In the genomic region with DNA sequence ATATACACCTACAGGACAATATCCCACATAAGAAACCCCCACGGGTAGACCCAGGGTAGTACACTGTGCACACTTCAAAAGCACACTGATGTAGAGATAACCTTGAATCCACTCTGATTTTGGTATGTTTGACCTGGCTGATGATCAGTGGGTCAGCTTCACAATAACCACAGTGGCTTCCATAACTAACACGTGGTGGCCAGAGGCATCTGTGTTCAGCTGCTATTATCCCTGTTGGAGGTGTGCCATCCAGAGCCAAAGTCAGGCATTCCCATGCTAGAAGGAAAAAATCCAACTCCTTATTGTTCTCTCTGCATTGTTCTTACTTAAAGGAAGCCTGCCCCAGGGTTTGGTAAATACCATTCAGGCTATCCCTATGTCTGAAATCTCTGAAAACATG, we compare ENCODE assay signal across 24 cellular contexts.
DNase-seq lines count a peak whose midpoint lies in the region; ATAC-seq and TF ChIP-seq lines count a peak whose summit lies in the region.
"Had no signal": no experiment of that assay in that cellular context is flagged by ENCODE, and none has a peak within 500 bp of the region (broad histone marks: within the 10 kb centered on the region; RNA-seq: fewer than 3 reads in every experiment).

No MANE protein-coding gene starts in this region.

- no peak overlapping the region for H2AFZ ChIP-seq in hepatocyte

- no peaks in the 10 kb centered on the region for H3K9me3 ChIP-seq in hepatocyte (ENCODE audit: low read depth)
- H3K9me3 ChIP-seq in A673 (ENCODE audit: low read depth, low read length, poor library complexity, severe bottlenecking) = no peaks in the 10 kb centered on the region
- H3K9me3 ChIP-seq: BLaER1, SK-N-SH had no signal

- no peaks in the 10 kb centered on the region for H3K9me2 ChIP-seq in hepatocyte (replicated peaks; ENCODE audit: insufficient read depth)
- H3K9me2 ChIP-seq: SK-N-SH had no signal

- intact Hi-C loops in left ventricle myocardium superior (cut with micrococcal nuclease) (no loop called here), left cardiac atrium (cut with DNase I) (loop anchor here in 1 of 2 donors (10.0 kb wide), 1 partner anchor 61 kb away; no protein-coding TSS in a partner anchor), A673 (cut with micrococcal nuclease; ENCODE audit: unreplicated experiment) (no loop called here)

- no TSS peak for BruUV-seq in A673 (replicated peaks; lab: Mats Ljungman, UMichigan)

- H4K20me1 ChIP-seq in hepatocyte (ENCODE audit: insufficient read depth, poor library complexity, severe bottlenecking) = no peaks in the 10 kb centered on the region
- H4K20me1 ChIP-seq: BLaER1 had no signal

- TF ChIP-seq CTCF in hepatocyte (IDR thresholded peaks at IDR 0.05; ENCODE audit: poor library complexity) (no peak), A673 (conservative IDR thresholded peaks at IDR 0.05; ENCODE audit: low read depth, low read length) (no peak)

- no peaks in the 10 kb centered on the region for H3K79me2 ChIP-seq in hepatocyte

- ATAC-seq in left ventricle myocardium superior (peak; percentile 17), left cardiac atrium (no peak)
- ATAC-seq: GM12878, HepG2, K562 had no signal

- no peak overlapping the region for H3K27ac ChIP-seq in hepatocyte
- no peak overlapping the region for H3K27ac ChIP-seq in A673 (ENCODE audit: low read depth, low read length, poor library complexity, severe bottlenecking)
- H3K27ac ChIP-seq: BLaER1 had no signal

- DNase-seq in left ventricle myocardium superior (no peak), left cardiac atrium (no peak), NCI-H146 treated with DMSO at 0.1 percent for 48 hours (lab: John Stamatoyannopoulos, UW; ENCODE audit: unreplicated experiment) (peak; percentile 25), hepatocyte (ENCODE audit: low spot score) (no peak), SKM-1 (lab: John Stamatoyannopoulos, UW; ENCODE audit: unreplicated experiment) (no peak), A673 (ENCODE audit: low spot score) (no peak)
- DNase-seq in stimulated activated naive CD4-positive, alpha-beta T cell treated with Interleukin-2 at 50 U/mL for 16 hours (lab: John Stamatoyannopoulos, UW) = no peak
- DNase-seq: CD4-positive, alpha-beta memory T cell; COR-L47; DMS53; GDM1; Kasumi-1; MV-4-11; NCI-H1105 treated with DMSO at 0.1 percent for 48 hours; NCI-H1694 treated with DMSO at 0.1 percent for 48 hours; NCI-H2081; NCI-H226; NCI-H510A; NCI-H69; SK-N-SH had no signal

- 20% methylated on average over 2 of the region's 2 CpGs for WGBS in hepatocyte (ENCODE audit: low lambda C conversion rate, missing lambda C conversion rate)

- H3K27me3 ChIP-seq in hepatocyte = no peaks in the 10 kb centered on the region
- peaks cover 8% of the 10 kb centered on the region for H3K27me3 ChIP-seq in A673 (replicated peaks; ENCODE audit: insufficient read depth, low read depth, low read length, poor library complexity)
- H3K27me3 ChIP-seq: BLaER1 had no signal

- CTCF ChIA-PET in A673 (lab: Charles Lee) = no interaction called here

- POLR2A ChIA-PET in A673 (lab: Charles Lee; ENCODE audit: low non-redundant PET) = no interaction called here

- no peak overlapping the region for H3K4me3 ChIP-seq in hepatocyte
- no peak overlapping the region for H3K4me3 ChIP-seq in A673 (ENCODE audit: low read depth, low read length, poor library complexity, severe bottlenecking)
- H3K4me3 ChIP-seq: BLaER1, GM12878, K562 had no signal

- H3K36me3 ChIP-seq in hepatocyte (replicated peaks; ENCODE audit: insufficient read depth, low read depth) (no peaks in the 10 kb centered on the region), A673 (ENCODE audit: insufficient read depth, low read length, poor library complexity, severe bottlenecking) (no peaks in the 10 kb centered on the region)
- H3K36me3 ChIP-seq: BLaER1 had no signal

- peaks cover 20% of the 10 kb centered on the region for H3K4me1 ChIP-seq in hepatocyte (ENCODE audit: insufficient read depth)
- H3K4me1 ChIP-seq in A673 (ENCODE audit: insufficient read depth, low read length, poor library complexity, severe bottlenecking) = no peaks in the 10 kb centered on the region

- H3K4me2 ChIP-seq in hepatocyte = peak overlapping the region; percentile 46
- H3K4me2 ChIP-seq: BLaER1, SK-N-SH had no signal
